In the genomic region with DNA sequence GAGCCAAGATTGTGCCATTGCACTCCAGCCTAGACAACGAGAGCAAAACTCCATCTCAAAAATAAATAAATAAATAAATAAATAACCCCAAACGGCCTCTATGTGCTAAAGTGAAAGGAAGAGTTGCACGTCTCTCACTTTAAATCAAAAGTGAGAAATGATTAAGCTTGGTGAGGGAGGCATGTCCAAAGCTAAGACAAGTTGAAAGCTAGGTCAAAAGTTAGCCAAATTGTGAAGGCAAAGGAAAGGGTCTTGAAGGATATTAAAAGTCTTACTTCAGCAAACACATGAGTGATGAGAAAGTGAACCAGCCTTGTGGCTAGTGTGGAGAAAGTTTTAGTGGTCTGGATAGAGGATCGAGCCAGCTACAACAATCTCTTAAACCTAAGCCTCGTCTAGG, we compare ENCODE assay signal across 20 cellular contexts. TPM values are rescaled to one million over a fixed set of nuclear protein-coding genes. Genes with fewer than 3 reads are reported as not detected.
"Had no signal": no experiment of that assay in that cellular context is flagged by ENCODE, and none has a peak within 500 bp of the region (broad histone marks: within the 10 kb centered on the region; RNA-seq: fewer than 3 reads in every experiment).

No MANE protein-coding gene starts in this region.

- H3K36me3 ChIP-seq: lower lobe of right lung, thyroid gland had no signal

- H3K9me3 Mint-ChIP-seq: activated naive CD8-positive, alpha-beta T cell treated with anti-CD3 and anti-CD28 coated beads, Interleukin-2, amount 10 ng/mL, durations not matched to agents 7 days and 5 days; activated T-cell treated with anti-CD3 and anti-CD28 coated beads, Interleukin-2, amount 50 U/mL, for 72 hours; endodermal cell had no signal

- H3K4me1 ChIP-seq: body of pancreas, lower lobe of right lung, thyroid gland had no signal

- H3K4me3 ChIP-seq: body of pancreas, dorsolateral prefrontal cortex, hepatocyte, lower lobe of right lung, spleen, thyroid gland had no signal

- H3K4me3 Mint-ChIP-seq: activated naive CD8-positive, alpha-beta T cell treated with anti-CD3 and anti-CD28 coated beads, Interleukin-2, amount 10 ng/mL, durations not matched to agents 7 days and 5 days; endodermal cell had no signal

- H3K4me1 Mint-ChIP-seq: endodermal cell had no signal

- H3K9me3 ChIP-seq: body of pancreas, lower lobe of right lung, spleen, thyroid gland had no signal

- ATAC-seq: body of pancreas, lower lobe of right lung had no signal

- DNase-seq: activated CD8-positive, alpha-beta memory T cell treated with anti-CD3 and anti-CD28 coated beads for 24 hours; activated gamma-delta T cell treated with Interleukin-2 at 50 U/mL for 16 hours; activated naive CD8-positive, alpha-beta T cell treated with anti-CD3 and anti-CD28 coated beads, Interleukin-2, amount 10 ng/mL, durations not matched to agents 7 days and 5 days; activated T-cell treated with anti-CD3 and anti-CD28 coated beads, Interleukin-2, amount 50 U/mL, for 72 hours; body of pancreas; caudate nucleus; dorsolateral prefrontal cortex; endodermal cell; foreskin fibroblast; lower lobe of right lung; occipital lobe; spleen; stimulated activated naive CD4-positive, alpha-beta T cell treated with Interleukin-2 at 50 U/mL for 16 hours; T-helper 1 cell; T1000; thyroid gland had no signal

- H3K27ac ChIP-seq: body of pancreas, dorsolateral prefrontal cortex, epithelial cell of prostate, hepatocyte, lower lobe of right lung, thyroid gland had no signal

- H3K27me3 ChIP-seq: body of pancreas, spleen, thyroid gland had no signal

- H3K27ac Mint-ChIP-seq: activated naive CD8-positive, alpha-beta T cell treated with anti-CD3 and anti-CD28 coated beads, Interleukin-2, amount 10 ng/mL, durations not matched to agents 7 days and 5 days; activated T-cell treated with anti-CD3 and anti-CD28 coated beads, Interleukin-2, amount 50 U/mL, for 72 hours; endodermal cell had no signal

RNA-seq across cellular contexts. Expression of a gene that starts 14.3 kb away (rescaled TPM):
- total RNA-seq: endodermal cell, glomerular endothelial cell, hepatocyte, occipital lobe, renal cortical epithelial cell had no signal

RNA-seq across cellular contexts. Expression of a gene that starts 45.0 kb away (rescaled TPM):
- total RNA-seq: activated naive CD8-positive, alpha-beta T cell treated with anti-CD3 and anti-CD28 coated beads, Interleukin-2, amount 10 ng/mL, durations not matched to agents 7 days and 5 days; activated T-cell treated with anti-CD3 and anti-CD28 coated beads, Interleukin-2, amount 50 U/mL, for 72 hours; endodermal cell; glomerular endothelial cell; lower lobe of right lung had no signal
